8 cellular contexts compared by ENCODE assay signal in the genomic region with DNA sequence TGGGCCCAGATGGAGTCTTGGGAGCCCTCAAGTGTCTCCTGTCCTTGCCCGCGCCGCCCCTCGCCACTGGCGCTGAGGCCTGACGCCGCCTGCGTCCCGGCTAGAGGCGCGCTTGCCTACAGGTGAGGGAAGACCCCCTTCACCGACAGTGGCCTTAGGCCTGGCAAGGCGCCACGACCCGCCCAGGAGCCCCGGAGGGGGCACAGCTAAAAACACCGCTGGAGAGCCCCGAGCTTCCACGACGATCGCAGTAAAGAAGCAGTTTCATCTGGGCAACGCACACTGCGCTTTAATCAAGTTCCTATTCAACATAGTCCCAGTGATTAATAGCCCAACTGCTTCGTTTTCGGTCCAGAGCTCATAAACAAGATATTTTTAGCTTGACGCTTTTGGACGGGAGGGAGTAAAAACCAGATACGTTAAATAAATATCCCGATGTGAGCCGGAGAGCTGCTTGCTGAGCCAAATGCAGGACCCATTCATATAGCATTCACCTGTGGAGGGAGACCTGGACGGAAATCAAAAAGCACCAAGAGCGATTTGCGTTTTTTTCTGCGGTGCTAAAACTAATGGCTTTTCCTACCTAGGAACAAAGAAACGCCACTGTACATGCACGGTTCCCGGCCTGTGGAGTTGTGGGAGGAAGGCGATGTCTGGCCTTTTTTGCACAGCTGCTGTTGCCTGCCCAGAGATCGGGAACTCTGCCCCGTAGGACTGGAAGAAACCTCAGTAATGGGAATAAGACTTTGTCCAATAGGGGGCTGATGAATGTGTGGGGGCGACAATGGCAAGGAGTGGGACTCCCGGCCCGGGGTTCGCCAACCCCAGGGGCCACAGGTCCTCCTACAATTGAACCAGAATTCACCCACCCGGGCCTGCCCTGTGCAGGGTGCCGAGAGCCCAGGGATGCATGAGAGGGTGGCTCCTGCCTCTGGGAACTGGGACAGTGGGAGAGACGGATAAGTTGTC. TPM values are rescaled to one million over a fixed set of nuclear protein-coding genes. Genes with fewer than 3 reads are reported as not detected.
A peak's percentile ranks its signal among the peaks of the same experiment; 100 is the strongest.
DNase-seq lines count a peak whose midpoint lies in the region; ATAC-seq and TF ChIP-seq lines count a peak whose summit lies in the region.

No MANE protein-coding gene starts in this region.

- H3K4me3 Mint-ChIP-seq in central memory CD8-positive, alpha-beta T cell: peak overlapping the region; percentile 76
- no peak overlapping the region for H3K4me3 Mint-ChIP-seq in activated CD4-positive, alpha-beta memory T cell treated with anti-CD3 and anti-CD28 coated beads, Interleukin-2, amount 10 ng/mL, durations not matched to agents 7 days and 5 days

- H3K27ac ChIP-seq in liver (ENCODE audit: low read depth in 1 of 2, low read length in 2 of 2): peak overlapping the region; percentile 98 to 99
- H3K27ac ChIP-seq in stomach smooth muscle (ENCODE audit: low read length): peak overlapping the region; percentile 77

- peaks cover 19% of the 10 kb centered on the region for H3K27me3 Mint-ChIP-seq in central memory CD8-positive, alpha-beta T cell
- H3K27me3 Mint-ChIP-seq in activated CD4-positive, alpha-beta memory T cell treated with anti-CD3 and anti-CD28 coated beads, Interleukin-2, amount 10 ng/mL, durations not matched to agents 7 days and 5 days: peaks cover 42% of the 10 kb centered on the region

- CTCF ChIA-PET in HEK293T (lab: Yijun Ruan, JAX): interaction anchor here (0.8 kb wide), 1 partner anchor 30 kb away, joined by 3 read pairs; no protein-coding TSS in a partner anchor
- CTCF ChIA-PET in activated CD4-positive, alpha-beta memory T cell treated with anti-CD3 and anti-CD28 coated beads, Interleukin-2, amount 10 ng/mL, durations not matched to agents 7 days and 5 days (lab: Charles Lee): interaction anchor here (1.7 kb wide), 1 partner anchor 68 kb away, joined by 10 read pairs; no protein-coding TSS in a partner anchor

- no peaks in the 10 kb centered on the region for H3K9me3 Mint-ChIP-seq in central memory CD8-positive, alpha-beta T cell
- no peaks in the 10 kb centered on the region for H3K9me3 Mint-ChIP-seq in activated CD4-positive, alpha-beta memory T cell treated with anti-CD3 and anti-CD28 coated beads, Interleukin-2, amount 10 ng/mL, durations not matched to agents 7 days and 5 days

- H3K27me3 ChIP-seq in liver (ENCODE audit: control insufficient read depth in 4 of 4, insufficient read depth in 4 of 4, low read length in 3 of 4) (no peaks in the 10 kb centered on the region), stomach smooth muscle (ENCODE audit: control insufficient read depth in 1 of 2, insufficient read depth in 2 of 2, low read length in 2 of 2) (peaks cover 0 to 10% of the 10 kb centered on the region in 2 donors)

- H3K4me1 ChIP-seq in liver (ENCODE audit: control insufficient read depth in 4 of 4, insufficient read depth in 4 of 4, low read length in 3 of 4) (peaks cover 9 to 68% (median 31%) of the 10 kb centered on the region in 4 donors), stomach smooth muscle (ENCODE audit: control insufficient read depth, insufficient read depth, low read length) (peaks cover 34% of the 10 kb centered on the region)

- 9% methylated on average over 47 of the region's 47 CpGs for WGBS in liver

- H3K36me3 ChIP-seq in liver (ENCODE audit: control insufficient read depth in 4 of 4, insufficient read depth in 3 of 4, low read depth in 1 of 4, low read length in 3 of 4) (no peaks in the 10 kb centered on the region), stomach smooth muscle (ENCODE audit: control insufficient read depth in 2 of 2, insufficient read depth in 2 of 2, low read length in 2 of 2) (no peaks in the 10 kb centered on the region)

- H3K9me3 ChIP-seq in liver (ENCODE audit: control insufficient read depth in 4 of 4, low read length in 3 of 4): no peaks in the 10 kb centered on the region
- no peaks in the 10 kb centered on the region for H3K9me3 ChIP-seq in stomach smooth muscle (ENCODE audit: control insufficient read depth in 2 of 2, low read length in 2 of 2)

- no peak for ATAC-seq in central memory CD8-positive, alpha-beta T cell (replicated peaks; ENCODE audit: extremely low read depth, poor library complexity, severe bottlenecking)
- no peak for ATAC-seq in HG03432 (IDR thresholded peaks at IDR 0.05; ENCODE audit: unreplicated experiment)

- H3K9ac ChIP-seq in liver (ENCODE audit: low read depth in 1 of 2, low read length in 2 of 2) (peak overlapping the region; percentile 83 to 96), stomach smooth muscle (ENCODE audit: low read length in 2 of 2) (peak overlapping the region; percentile 68 to 71)

- no peak overlapping the region for H3K27ac Mint-ChIP-seq in central memory CD8-positive, alpha-beta T cell (ENCODE audit: low read depth)
- no peak overlapping the region for H3K27ac Mint-ChIP-seq in activated CD4-positive, alpha-beta memory T cell treated with anti-CD3 and anti-CD28 coated beads, Interleukin-2, amount 10 ng/mL, durations not matched to agents 7 days and 5 days

- peaks cover 5% of the 10 kb centered on the region for H3K4me1 Mint-ChIP-seq in central memory CD8-positive, alpha-beta T cell
- H3K4me1 Mint-ChIP-seq in activated CD4-positive, alpha-beta memory T cell treated with anti-CD3 and anti-CD28 coated beads, Interleukin-2, amount 10 ng/mL, durations not matched to agents 7 days and 5 days: peaks cover 2% of the 10 kb centered on the region

- no peak for TF ChIP-seq CTCF in liver (IDR thresholded peaks at IDR 0.05; ENCODE audit: low read depth, low read length, missing input control)

- peak overlapping the region; percentile 67 to 81 (median 68) for H3K4me3 ChIP-seq in liver (ENCODE audit: low read depth in 1 of 3, low read length in 3 of 3)
- H3K4me3 ChIP-seq in stomach smooth muscle (ENCODE audit: low read length in 2 of 2): peak overlapping the region; percentile 66 to 77

- POLR2A ChIA-PET in HEK293T (lab: Yijun Ruan, JAX): interaction anchor here (1.1 to 2.9 kb wide), 4 partner anchors 25 to 74 kb away, joined by 3 to 37 read pairs (median 6); a partner anchor contains a TSS
- POLR2A ChIA-PET in activated CD4-positive, alpha-beta memory T cell treated with anti-CD3 and anti-CD28 coated beads, Interleukin-2, amount 10 ng/mL, durations not matched to agents 7 days and 5 days (lab: Charles Lee): interaction anchor here (1.0 to 1.5 kb wide), 3 partner anchors 20 to 70 kb away, joined by 3 to 7 read pairs (median 3); a partner anchor contains a TSS

- no peak for TF ChIP-seq RAD21 in liver (IDR thresholded peaks at IDR 0.05)

- H3K36me3 Mint-ChIP-seq in central memory CD8-positive, alpha-beta T cell (ENCODE audit: insufficient read depth): peaks cover 3% of the 10 kb centered on the region
- H3K36me3 Mint-ChIP-seq in activated CD4-positive, alpha-beta memory T cell treated with anti-CD3 and anti-CD28 coated beads, Interleukin-2, amount 10 ng/mL, durations not matched to agents 7 days and 5 days (ENCODE audit: low read depth): no peaks in the 10 kb centered on the region

- peak; percentile 8 for DNase-seq in HEK293T (ENCODE audit: extremely low spot score)
- no peak for DNase-seq in central memory CD8-positive, alpha-beta T cell (ENCODE audit: low spot score in 2 of 2)
- no peak for DNase-seq in NCI-H187 treated with DMSO at 0.1 percent for 48 hours (lab: John Stamatoyannopoulos, UW)
- DNase-seq in stimulated activated CD4-positive, alpha-beta T cell treated with anti-CD3 and anti-CD28 coated beads, Interleukin-2, amount 100 ng/mL, for 24 hours: no peak
- DNase-seq in activated CD4-positive, alpha-beta memory T cell treated with anti-CD3 and anti-CD28 coated beads, Interleukin-2, amount 10 ng/mL, durations not matched to agents 7 days and 5 days: no peak

TF ChIP-seq in HEK293T, 16 proteins besides CTCF, POLR2A, EP300 and RAD21 (continues in another document):
- TF ChIP-seq ZNF384 (IDR thresholded peaks at IDR 0.05) (no peak), L3MBTL2 (conservative IDR thresholded peaks at IDR 0.05) (no peak; the same call in 1 of the 2 replicates), ARNT (IDR thresholded peaks at IDR 0.05) (no peak), BHLHE40 (IDR thresholded peaks at IDR 0.05; ENCODE audit: borderline replicate concordance) (no peak), SP1 (IDR thresholded peaks at IDR 0.05) (no peak), TARDBP (IDR thresholded peaks at IDR 0.05) (no peak), FOXA1 (IDR thresholded peaks at IDR 0.05) (no peak), HDGF (IDR thresholded peaks at IDR 0.05; ENCODE audit: borderline replicate concordance) (no peak)
- TF ChIP-seq, protein P1, sequence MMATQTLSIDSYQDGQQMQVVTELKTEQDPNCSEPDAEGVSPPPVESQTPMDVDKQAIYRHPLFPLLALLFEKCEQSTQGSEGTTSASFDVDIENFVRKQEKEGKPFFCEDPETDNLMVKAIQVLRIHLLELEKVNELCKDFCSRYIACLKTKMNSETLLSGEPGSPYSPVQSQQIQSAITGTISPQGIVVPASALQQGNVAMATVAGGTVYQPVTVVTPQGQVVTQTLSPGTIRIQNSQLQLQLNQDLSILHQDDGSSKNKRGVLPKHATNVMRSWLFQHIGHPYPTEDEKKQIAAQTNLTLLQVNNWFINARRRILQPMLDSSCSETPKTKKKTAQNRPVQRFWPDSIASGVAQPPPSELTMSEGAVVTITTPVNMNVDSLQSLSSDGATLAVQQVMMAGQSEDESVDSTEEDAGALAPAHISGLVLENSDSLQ (IDR thresholded peaks at IDR 0.05): no peak

TF ChIP-seq in liver, 16 proteins besides CTCF, POLR2A, EP300 and RAD21 (continues in another document):
- TF ChIP-seq HNF4G (IDR thresholded peaks at IDR 0.05): no peak
- TF ChIP-seq EGR1 (IDR thresholded peaks at IDR 0.05; ENCODE audit: low read depth in 2 of 2): no peak
- no peak for TF ChIP-seq FOXA2 (IDR thresholded peaks at IDR 0.05)
- TF ChIP-seq HNF4A (conservative IDR thresholded peaks at IDR 0.05): no peak
- TF ChIP-seq, protein P2, sequence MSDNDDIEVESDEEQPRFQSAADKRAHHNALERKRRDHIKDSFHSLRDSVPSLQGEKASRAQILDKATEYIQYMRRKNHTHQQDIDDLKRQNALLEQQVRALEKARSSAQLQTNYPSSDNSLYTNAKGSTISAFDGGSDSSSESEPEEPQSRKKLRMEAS (IDR thresholded peaks at IDR 0.05): no peak
- no peak for TF ChIP-seq SP1 (IDR thresholded peaks at IDR 0.05)
- no peak for TF ChIP-seq YY1 (IDR thresholded peaks at IDR 0.05)
- TF ChIP-seq RXRA (IDR thresholded peaks at IDR 0.05): no peak

RNA-seq across cellular contexts. Expression of a gene that starts 1.7 kb away (rescaled TPM):
- 10 to 100 TPM; 70.0 to 95.5 TPM for total RNA-seq in liver
- 100 to 1,000 TPM in 1 of 2 donors, 10 to 100 TPM in 1; 32.9 to 112 TPM for polyA plus RNA-seq in liver
- total RNA-seq in activated CD4-positive, alpha-beta memory T cell treated with anti-CD3 and anti-CD28 coated beads, Interleukin-2, amount 10 ng/mL, durations not matched to agents 7 days and 5 days: under 1 TPM; 0.18 to 0.20 TPM

Comparison
In these comparisons a context has a peak if more than half of its experiments do, and no peak if none do; other contexts are left out.
1. RNA of a gene that starts 1.7 kb away (total RNA-seq): 70.0 to 95.5 TPM in liver; 0.18 to 0.20 TPM in activated CD4-positive, alpha-beta memory T cell treated with anti-CD3 and anti-CD28 coated beads, Interleukin-2, amount 10 ng/mL, durations not matched to agents 7 days and 5 days; every median in the first group is over 10 times any median in the second.